26 cellular contexts compared by ENCODE assay signal in the genomic region with DNA sequence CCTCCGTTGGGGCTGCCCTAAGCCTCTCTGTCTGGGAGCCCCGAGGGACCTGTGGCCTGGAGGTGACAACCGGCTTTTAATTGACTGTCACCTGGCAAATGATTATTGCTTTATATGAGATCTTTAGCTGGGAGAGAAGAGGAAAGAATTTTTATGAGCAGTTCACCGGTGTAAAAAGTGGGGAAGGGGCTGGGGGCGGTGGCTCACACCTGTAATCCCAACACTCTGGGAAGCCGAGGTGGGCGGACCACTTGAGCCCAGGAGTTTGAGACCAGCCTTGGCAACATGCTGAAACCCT. TPM values are rescaled to one million over a fixed set of nuclear protein-coding genes. Genes with fewer than 3 reads are reported as not detected.
DNase-seq lines count a peak whose midpoint lies in the region; ATAC-seq and TF ChIP-seq lines count a peak whose summit lies in the region.
"Had no signal": no experiment of that assay in that cellular context is flagged by ENCODE, and none has a peak within 500 bp of the region (broad histone marks: within the 10 kb centered on the region; RNA-seq: fewer than 3 reads in every experiment).

No MANE protein-coding gene starts in this region.

- H3K36me3 ChIP-seq in Peyer's patch, result peaks cover 0 to 5% (median 0%) of the 10 kb centered on the region in 3 donors
- H3K36me3 ChIP-seq in hepatocyte (replicated peaks; ENCODE audit: insufficient read depth, low read depth), result no peaks in the 10 kb centered on the region
- peaks cover 10% of the 10 kb centered on the region for H3K36me3 ChIP-seq in WERI-Rb-1
- peaks cover under 1% of the 10 kb centered on the region for H3K36me3 ChIP-seq in PC-9 (ENCODE audit: low read depth)

- peak overlapping the region; percentile 60 for H3K4me3 Mint-ChIP-seq in CD4-positive, alpha-beta T cell
- peak overlapping the region; percentile 65 for H3K4me3 Mint-ChIP-seq in progenitor cell of endocrine pancreas (ENCODE audit: low read depth)
- H3K4me3 Mint-ChIP-seq: CD8-positive, alpha-beta T cell; HFFc6; T-cell had no signal

- H3K36me3 Mint-ChIP-seq in CD4-positive, alpha-beta T cell (ENCODE audit: low read depth), result peaks cover 8% of the 10 kb centered on the region
- no peaks in the 10 kb centered on the region for H3K36me3 Mint-ChIP-seq in progenitor cell of endocrine pancreas (ENCODE audit: insufficient read depth)
- H3K36me3 Mint-ChIP-seq: naive thymus-derived CD4-positive, alpha-beta T cell; T-cell had no signal

- peaks cover 10% of the 10 kb centered on the region for H4K20me1 ChIP-seq in hepatocyte (ENCODE audit: insufficient read depth, poor library complexity, severe bottlenecking)
- H4K20me1 ChIP-seq in PC-9 (ENCODE audit: insufficient read depth), result peaks cover 19% of the 10 kb centered on the region

- H3K4me1 ChIP-seq in Peyer's patch (peaks cover 0 to 46% (median 11%) of the 10 kb centered on the region in 4 donors), hepatocyte (ENCODE audit: insufficient read depth) (peaks cover 43% of the 10 kb centered on the region), PC-9 (replicated peaks; ENCODE audit: insufficient read depth) (peaks cover 17% of the 10 kb centered on the region; the same call in 1 of the 2 replicates)

- ATAC-seq in CD4-positive, alpha-beta T cell (ENCODE audit: poor library complexity), result no peak
- ATAC-seq in GM18867 (IDR thresholded peaks at IDR 0.05; ENCODE audit: unreplicated experiment), result no peak
- ATAC-seq in HG03457 (IDR thresholded peaks at IDR 0.05; ENCODE audit: unreplicated experiment), result no peak
- ATAC-seq: CD8-positive, alpha-beta T cell; naive thymus-derived CD4-positive, alpha-beta T cell; T-cell had no signal

- H3K4me2 ChIP-seq in hepatocyte, result peak overlapping the region; percentile 42
- no peak overlapping the region for H3K4me2 ChIP-seq in PC-9
- H3K4me2 ChIP-seq: KMS-11 had no signal

- H3K27me3 ChIP-seq in CD4-positive, alpha-beta T cell (ENCODE audit: control insufficient read depth, insufficient read depth, low read length), result no peaks in the 10 kb centered on the region
- H3K27me3 ChIP-seq in Peyer's patch (no peaks in the 10 kb centered on the region), hepatocyte (no peaks in the 10 kb centered on the region), WERI-Rb-1 (ENCODE audit: insufficient read depth, low read depth, severe bottlenecking) (no peaks in the 10 kb centered on the region), PC-9 (ENCODE audit: insufficient read depth, low read depth) (no peaks in the 10 kb centered on the region)

- peaks cover 22% of the 10 kb centered on the region for H3K79me2 ChIP-seq in hepatocyte
- peaks cover 23% of the 10 kb centered on the region for H3K79me2 ChIP-seq in PC-9 (ENCODE audit: low read depth)

- no peaks in the 10 kb centered on the region for H3K9me3 ChIP-seq in CD4-positive, alpha-beta T cell (ENCODE audit: control insufficient read depth, low read length)
- H3K9me3 ChIP-seq in Peyer's patch, result no peaks in the 10 kb centered on the region
- H3K9me3 ChIP-seq in hepatocyte (ENCODE audit: low read depth), result no peaks in the 10 kb centered on the region
- no peaks in the 10 kb centered on the region for H3K9me3 ChIP-seq in WERI-Rb-1 (ENCODE audit: severe bottlenecking)
- no peaks in the 10 kb centered on the region for H3K9me3 ChIP-seq in PC-9 (ENCODE audit: insufficient read depth, low read depth)
- H3K9me3 ChIP-seq: suprapubic skin had no signal

- BruUV-seq in PC-9 (replicated peaks; lab: Mats Ljungman, UMichigan), result no TSS peak

- intact Hi-C loops in CD4-positive, alpha-beta T cell (cut with DNase I, micrococcal nuclease), result loop anchor here in 1 of 2 experiments (5.0 kb wide), 2 partner anchors 69 to 159 kb away; a partner anchor contains a TSS
- intact Hi-C loops in PC-9 (cut with micrococcal nuclease; ENCODE audit: unreplicated experiment), result no loop called here

- peaks cover 11% of the 10 kb centered on the region for H3K4me1 Mint-ChIP-seq in CD4-positive, alpha-beta T cell (ENCODE audit: low read depth)
- H3K4me1 Mint-ChIP-seq in progenitor cell of endocrine pancreas (ENCODE audit: low read depth), result peaks cover 34% of the 10 kb centered on the region

- H2AFZ ChIP-seq in hepatocyte, result no peak overlapping the region
- no peak overlapping the region for H2AFZ ChIP-seq in PC-9

- H3F3A ChIP-seq in PC-9 (ENCODE audit: insufficient read depth, low read depth), result peaks cover 8% of the 10 kb centered on the region; the same call in 1 of the 2 replicates

- no peak overlapping the region for H3K27ac Mint-ChIP-seq in CD4-positive, alpha-beta T cell
- H3K27ac Mint-ChIP-seq in progenitor cell of endocrine pancreas, result peak overlapping the region; percentile 98
- H3K27ac Mint-ChIP-seq: CD8-positive, alpha-beta T cell; HFFc6; T-cell had no signal

- TF ChIP-seq CTCF in CD4-positive, alpha-beta T cell (IDR thresholded peaks at IDR 0.05), result no peak
- TF ChIP-seq CTCF in Peyer's patch (IDR thresholded peaks at IDR 0.05) (no peak), hepatocyte (IDR thresholded peaks at IDR 0.05; ENCODE audit: poor library complexity) (no peak), progenitor cell of endocrine pancreas (IDR thresholded peaks at IDR 0.05; ENCODE audit: unreplicated experiment) (no peak), WERI-Rb-1 (IDR thresholded peaks at IDR 0.05; ENCODE audit: low read depth, low read length) (no peak), PC-9 (conservative IDR thresholded peaks at IDR 0.05) (no peak)

- no peaks in the 10 kb centered on the region for H3K9me3 Mint-ChIP-seq in CD4-positive, alpha-beta T cell
- H3K9me3 Mint-ChIP-seq in progenitor cell of endocrine pancreas (ENCODE audit: low read depth), result no peaks in the 10 kb centered on the region
- H3K9me3 Mint-ChIP-seq: CD8-positive, alpha-beta T cell; HFFc6; naive thymus-derived CD4-positive, alpha-beta T cell; T-cell had no signal

- TF ChIP-seq POLR2A in Peyer's patch (IDR thresholded peaks at IDR 0.05), result no peak

- CTCF ChIA-PET in CD4-positive, alpha-beta T cell (lab: Charles Lee), result interaction anchor here (1.8 kb wide), 1 partner anchor 15 kb away, joined by 12 read pairs; no protein-coding TSS in a partner anchor
- CTCF ChIA-PET in PC-9 (lab: Charles Lee), result interaction anchor here (1.5 kb wide), 1 partner anchor 14 kb away, joined by 3 read pairs; no protein-coding TSS in a partner anchor

- H3K4me3 ChIP-seq in Peyer's patch (no peak overlapping the region), hepatocyte (no peak overlapping the region), WERI-Rb-1 (ENCODE audit: low read depth, low read length) (no peak overlapping the region), PC-9 (no peak overlapping the region)
- H3K4me3 ChIP-seq: suprapubic skin had no signal

- H3K9me2 ChIP-seq in hepatocyte (replicated peaks; ENCODE audit: insufficient read depth), result no peaks in the 10 kb centered on the region
- H3K9me2 ChIP-seq in PC-9 (ENCODE audit: insufficient read depth), result no peaks in the 10 kb centered on the region

- no peaks in the 10 kb centered on the region for H3K27me3 Mint-ChIP-seq in CD4-positive, alpha-beta T cell
- no peaks in the 10 kb centered on the region for H3K27me3 Mint-ChIP-seq in progenitor cell of endocrine pancreas
- H3K27me3 Mint-ChIP-seq: naive thymus-derived CD4-positive, alpha-beta T cell; T-cell had no signal

- POLR2A ChIA-PET in CD4-positive, alpha-beta T cell (lab: Charles Lee), result no interaction called here
- POLR2A ChIA-PET in PC-9 (lab: Charles Lee; ENCODE audit: unreplicated experiment), result interaction anchor here (0.5 kb wide), 1 partner anchor 15 kb away, joined by 3 read pairs; no protein-coding TSS in a partner anchor

- DNase-seq in CD4-positive, alpha-beta T cell, result no peak
- DNase-seq in Peyer's patch (no peak), hepatocyte (ENCODE audit: low spot score) (no peak), progenitor cell of endocrine pancreas (ENCODE audit: low spot score, unreplicated experiment) (no peak), WERI-Rb-1 (no peak), PC-9 (no peak)
- DNase-seq: activated CD4-positive, alpha-beta T cell treated with anti-CD3 and anti-CD28 coated beads, Interleukin-2, amount 50 U/mL, for 1 hour; activated CD8-positive, alpha-beta memory T cell treated with anti-CD3 and anti-CD28 coated beads, Interleukin-2, amount 50 U/mL, for 4 hours; aorta; CD8-positive, alpha-beta T cell; DND-41; HFFc6; naive thymus-derived CD4-positive, alpha-beta T cell; NCI-H1105 treated with DMSO at 0.1 percent for 48 hours; NCI-H2081 treated with DMSO at 0.1 percent for 48 hours; NCI-H510A treated with DMSO at 0.1 percent for 48 hours; Right ventricle myocardium superior; stimulated activated CD8-positive, alpha-beta memory T cell treated with anti-CD3 and anti-CD28 coated beads, Interleukin-4, amount 100 ng/mL, for 48 hours; T-cell had no signal

- no peak overlapping the region for H3K27ac ChIP-seq in CD4-positive, alpha-beta T cell (ENCODE audit: low read depth, low read length)
- H3K27ac ChIP-seq in Peyer's patch (peak overlapping the region in 3 of 4 donors; percentile 76 to 100 (median 95)), hepatocyte (peak overlapping the region; percentile 99), WERI-Rb-1 (no peak overlapping the region; the same call in 1 of the 2 replicates), PC-9 (no peak overlapping the region)
- H3K27ac ChIP-seq: KMS-11 had no signal

- WGBS in hepatocyte (ENCODE audit: low lambda C conversion rate, missing lambda C conversion rate), result 58% methylated on average over 7 of the region's 7 CpGs

RNA-seq across cellular contexts. Expression of gene COX19, which starts 2.6 kb away (rescaled TPM):
- 10 to 100 TPM; 47.7 to 51.8 TPM for total RNA-seq in CD4-positive, alpha-beta T cell
- total RNA-seq in Peyer's patch (10 to 100 TPM; 15.9 to 41.3 (median 24.7) TPM), hepatocyte (9.9 and 11.6 TPM in 2 replicates), progenitor cell of endocrine pancreas (20.3 and 20.6 TPM in 2 replicates), PC-9 (2021) (28.9 and 29.3 TPM in 2 replicates)
- polyA plus RNA-seq in hepatocyte, result 18.9 and 21.2 TPM in 2 replicates

RNA-seq across cellular contexts. Expression of gene CYP2W1, which starts 5.0 kb away (rescaled TPM):
- not detected for total RNA-seq in CD4-positive, alpha-beta T cell
- 10 to 100 TPM in 1 of 4 donors, 1 to 10 TPM in 2, not detected in 1; 2.3 to 23.1 (median 2.5) TPM for total RNA-seq in Peyer's patch
- total RNA-seq in hepatocyte, result 20.3 and 31.1 TPM in 2 replicates
- polyA plus RNA-seq in hepatocyte, result 72.3 and 112 TPM in 2 replicates
- total RNA-seq in progenitor cell of endocrine pancreas, result 1.2 and 1.6 TPM in 2 replicates
- 0.63 TPM in 1 of 2 replicates, not detected in the other for total RNA-seq in PC-9 (2021)
- total RNA-seq: aorta; CD8-positive, alpha-beta T cell; chondrocyte; lung microvascular endothelial cell; naive thymus-derived CD4-positive, alpha-beta T cell; Right ventricle myocardium superior had no signal
- polyA plus RNA-seq: AG04450; aorta; naive thymus-derived CD4-positive, alpha-beta T cell had no signal

RNA-seq across cellular contexts. Expression of gene ADAP1, which starts 23.5 kb away (rescaled TPM):
- total RNA-seq in CD4-positive, alpha-beta T cell, result 1 to 10 TPM; 6.8 to 7.2 TPM
- total RNA-seq in Peyer's patch (100 to 1,000 TPM; 102 to 146 (median 133) TPM), hepatocyte (25.8 and 35.7 TPM in 2 replicates), progenitor cell of endocrine pancreas (10.3 and 10.7 TPM in 2 replicates), PC-9 (2021) (73.9 and 102 TPM in 2 replicates)
- 16.3 and 25.6 TPM in 2 replicates for polyA plus RNA-seq in hepatocyte

Comparison
In these comparisons a context has a peak if more than half of its experiments do, and no peak if none do; other contexts are left out.
1. H3K27ac ChIP-seq: peak in Peyer's patch (3 of 4) and hepatocyte (single experiment); none in CD4-positive, alpha-beta T cell (single experiment), WERI-Rb-1 (single experiment) and PC-9 (single experiment).